Comparison of ENCODE assay signal across 19 cellular contexts in the genomic region with DNA sequence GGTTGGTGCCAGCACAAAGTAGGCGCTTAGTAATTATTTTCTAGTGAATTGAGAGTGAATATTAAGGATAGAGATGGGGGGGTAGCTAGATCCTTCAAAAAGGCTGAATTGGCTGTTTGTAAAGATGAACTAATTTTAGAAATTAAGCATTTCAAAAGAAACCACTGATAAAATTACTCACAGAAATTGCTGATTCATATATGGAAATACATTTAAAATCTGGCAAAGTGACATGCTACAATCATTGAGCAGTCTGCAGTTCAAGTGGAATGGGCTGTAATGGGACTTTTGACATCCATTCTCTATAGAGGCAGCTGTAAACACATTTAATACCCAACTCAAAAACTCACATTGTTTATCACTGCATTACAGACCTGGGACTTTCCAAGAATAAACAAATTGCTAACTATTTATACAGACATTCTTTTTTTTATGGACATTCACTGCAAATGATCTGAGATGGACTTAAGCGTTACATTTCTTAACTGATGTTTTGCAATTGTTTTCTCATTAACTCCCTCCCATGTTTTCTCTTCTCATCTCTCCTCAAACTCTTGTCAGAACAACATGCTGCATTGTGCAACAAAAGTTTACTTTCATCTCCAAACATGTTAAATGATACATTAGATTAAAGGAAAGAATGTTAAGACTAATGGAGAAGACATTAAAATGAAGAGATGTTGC. TPM values are rescaled to one million over a fixed set of nuclear protein-coding genes. Genes with fewer than 3 reads are reported as not detected.
A peak's percentile ranks its signal among the peaks of the same experiment; 100 is the strongest.
DNase-seq lines count a peak whose midpoint lies in the region; ATAC-seq, FAIRE-seq and TF ChIP-seq lines count a peak whose summit lies in the region.
"Had no signal": no experiment of that assay in that cellular context is flagged by ENCODE, and none has a peak within 500 bp of the region (broad histone marks: within the 10 kb centered on the region; RNA-seq: fewer than 3 reads in every experiment).

No MANE protein-coding gene starts in this region.

- H3K4me1 ChIP-seq in GM23248 (ENCODE audit: insufficient read depth) (no peaks in the 10 kb centered on the region), Loucy (ENCODE audit: insufficient read depth, low read length, poor library complexity, severe bottlenecking) (peaks cover 57% of the 10 kb centered on the region), K562 (replicated peaks in 1 of 2; ENCODE audit: control insufficient read depth in 2 of 2, insufficient read depth in 2 of 2, low read length in 2 of 2) (no peaks in the 10 kb centered on the region)

- CTCF ChIA-PET in K562 (lab: Yijun Ruan, JAX; ENCODE audit: low intra/inter-chr PET ratio) = no interaction called here

- no peak for TF ChIP-seq EP300 in K562 (IDR thresholded peaks at IDR 0.05; ENCODE audit: low read length)

- POLR2A ChIA-PET in K562 (lab: Yijun Ruan, JAX) = no interaction called here

- H2AFZ ChIP-seq in GM23248 = no peak overlapping the region
- peak overlapping the region; percentile 8; the same call in 1 of the 2 replicates for H2AFZ ChIP-seq in Loucy (ENCODE audit: low read length)
- no peak overlapping the region for H2AFZ ChIP-seq in K562 (ENCODE audit: low read depth, low read length)

- intact Hi-C loops in K562 (cut with micrococcal nuclease) = no loop called here

- H3K9me2 ChIP-seq in GM23248 (ENCODE audit: insufficient read depth) = no peaks in the 10 kb centered on the region
- no peaks in the 10 kb centered on the region for H3K9me2 ChIP-seq in Loucy (replicated peaks; ENCODE audit: low read depth, low read length)

- no peaks in the 10 kb centered on the region for H3K36me3 ChIP-seq in GM23248 (ENCODE audit: low read depth)
- H3K36me3 ChIP-seq in Loucy (ENCODE audit: insufficient read depth, low read length) = no peaks in the 10 kb centered on the region
- H3K36me3 ChIP-seq in K562 (ENCODE audit: control insufficient read depth, insufficient read depth, low read length) = no peaks in the 10 kb centered on the region

- no peak overlapping the region for H3K9ac ChIP-seq in GM23248
- H3K9ac ChIP-seq in Loucy (ENCODE audit: low read depth, low read length, poor library complexity, severe bottlenecking) = no peak overlapping the region
- no peak overlapping the region for H3K9ac ChIP-seq in K562 (ENCODE audit: insufficient read depth in 1 of 2, low read depth in 2 of 2, low read length in 2 of 2)
- H3K9ac ChIP-seq: BLaER1 treated with 17β-estradiol and CSF1 and Interleukin-3, amounts not matched to agents 10 nM and 100 nM had no signal

- no peaks in the 10 kb centered on the region for H4K20me1 ChIP-seq in GM23248 (ENCODE audit: insufficient read depth)
- no peaks in the 10 kb centered on the region for H4K20me1 ChIP-seq in Loucy (ENCODE audit: insufficient read depth, low read length, poor library complexity, severe bottlenecking)
- H4K20me1 ChIP-seq in K562 (replicated peaks; ENCODE audit: control insufficient read depth, insufficient read depth, low read length) = no peaks in the 10 kb centered on the region
- H4K20me1 ChIP-seq: BLaER1 treated with 17β-estradiol and CSF1 and Interleukin-3, amounts not matched to agents 10 nM and 100 nM had no signal

- no peaks in the 10 kb centered on the region for H3K9me1 ChIP-seq in K562 (ENCODE audit: control insufficient read depth, insufficient read depth, low read length)

- FAIRE-seq in K562 (lab: Jason Lieb, UNC) = no peak
- FAIRE-seq: GM12891, H1 had no signal

- H3K4me3 ChIP-seq in GM23248 = no peak overlapping the region
- H3K4me3 ChIP-seq in Loucy (ENCODE audit: low read length, poor library complexity, severe bottlenecking) = no peak overlapping the region
- H3K4me3 ChIP-seq in K562 = no peak overlapping the region
- H3K4me3 ChIP-seq in fibroblast of mammary gland (ENCODE audit: control insufficient read depth, low read depth, low read length) = no peak overlapping the region
- H3K4me3 ChIP-seq: BLaER1 treated with 17β-estradiol and CSF1 and Interleukin-3, amounts not matched to agents 10 nM and 100 nM had no signal

- DNase-seq in GM23248 (peak; percentile 9), K562 (ENCODE audit: extremely low read depth in 1 of 4, low spot score in 3 of 4) (no peak), fibroblast of mammary gland (ENCODE audit: low read depth) (peak; percentile 14), HuH-7.5 (ENCODE audit: low spot score) (no peak), DMS79 (lab: John Stamatoyannopoulos, UW) (no peak), NCI-H1417 treated with DMSO at 0.1 percent for 48 hours (lab: John Stamatoyannopoulos, UW) (no peak)
- DNase-seq: ACHN; Calu3; CD4-positive, CD25-positive, alpha-beta regulatory T cell; DMS 273 treated with DMSO at 0.1 percent for 48 hours had no signal

- no peak for TF ChIP-seq CTCF in Loucy (conservative IDR thresholded peaks at IDR 0.05; ENCODE audit: low read length)
- TF ChIP-seq CTCF in K562 (IDR thresholded peaks at IDR 0.05 in 2 of 3, conservative IDR thresholded peaks at IDR 0.05 in 1 of 3; ENCODE audit: insufficient read depth in 2 of 3, low read depth in 1 of 3, low read length in 3 of 3) = no peak
- no peak for TF ChIP-seq CTCF in fibroblast of mammary gland (conservative IDR thresholded peaks at IDR 0.05; ENCODE audit: control insufficient read depth, insufficient read depth, low read depth, low read length)

- H3K27me3 ChIP-seq in GM23248 (replicated peaks; ENCODE audit: insufficient read depth) (no peaks in the 10 kb centered on the region), Loucy (ENCODE audit: insufficient read depth, low read length, poor library complexity, severe bottlenecking) (no peaks in the 10 kb centered on the region), K562 (ENCODE audit: control insufficient read depth in 2 of 2, insufficient read depth in 2 of 2, low read length in 2 of 2) (no peaks in the 10 kb centered on the region)
- H3K27me3 ChIP-seq: BLaER1 treated with 17β-estradiol and CSF1 and Interleukin-3, amounts not matched to agents 10 nM and 100 nM had no signal

- no peak overlapping the region for H3K27ac ChIP-seq in GM23248
- H3K27ac ChIP-seq in K562 (ENCODE audit: extremely low read depth, low read depth, low read length) = no peak overlapping the region

- H3K79me2 ChIP-seq in GM23248 (ENCODE audit: insufficient read depth) (no peaks in the 10 kb centered on the region), Loucy (ENCODE audit: insufficient read depth, low read length) (no peaks in the 10 kb centered on the region), K562 (ENCODE audit: control insufficient read depth, insufficient read depth, low read length) (no peaks in the 10 kb centered on the region)

- TF ChIP-seq RAD21 in K562 (CRISPR knock-in tag; conservative IDR thresholded peaks at IDR 0.05 in 1 of 2, IDR thresholded peaks at IDR 0.05 in 1 of 2) = no peak

- no peak overlapping the region for H3K4me2 ChIP-seq in GM23248 (ENCODE audit: unreplicated experiment)
- H3K4me2 ChIP-seq in Loucy (ENCODE audit: low read depth, low read length, poor library complexity, severe bottlenecking) = no peak overlapping the region
- no peak overlapping the region for H3K4me2 ChIP-seq in K562 (ENCODE audit: insufficient read depth, low read length)

- in situ Hi-C loops in GM23248 (cut with MboI) = no loop called here
- in situ Hi-C loops in K562 (cut with MboI) = no loop called here

- WGBS in GM23248 (ENCODE audit: low coverage in 1 of 2, low lambda C conversion rate in 2 of 2, missing lambda C conversion rate in 2 of 2), 2 experiments = 31 to 38% methylated on average over 2 of the region's 2 CpGs
- WGBS in K562 (ENCODE audit: insufficient coverage, low coverage, missing lambda C conversion rate) = 0% methylated on average over 2 of the region's 2 CpGs

- H3F3A ChIP-seq in GM23248 (ENCODE audit: insufficient read depth) (no peaks in the 10 kb centered on the region), Loucy (ENCODE audit: low read depth) (no peaks in the 10 kb centered on the region)

- ATAC-seq in K562 = no peak
- ATAC-seq in GM19351 (IDR thresholded peaks at IDR 0.05; ENCODE audit: unreplicated experiment) = no peak
- ATAC-seq: HCT116 had no signal

- H3K9me3 ChIP-seq in GM23248 (ENCODE audit: low read depth) (no peaks in the 10 kb centered on the region), Loucy (ENCODE audit: insufficient read depth, low read depth, low read length) (peaks cover 14% of the 10 kb centered on the region; the same call in 1 of the 2 replicates), K562 (replicated peaks; ENCODE audit: control insufficient read depth, insufficient read depth, low read depth, low read length) (no peaks in the 10 kb centered on the region)

- no peak for TF ChIP-seq POLR2A in K562 (conservative IDR thresholded peaks at IDR 0.05)

- no TSS peak for BruUV-seq in K562 (replicated peaks; lab: Mats Ljungman, UMichigan)

RNA-seq across cellular contexts. Expression of a gene that starts 42.1 kb away (rescaled TPM):
- total RNA-seq in GM23248 (2014; rRNA removed; shearing (Covaris generic)) = not detected in 2 replicates
- polyA plus RNA-seq in GM23248 (2016; fragmentation: Nextera tagmentation; extraction: Ambion mirVana) (not detected in 2 replicates), K562 (2011; rRNA removed) (not detected in 2 replicates), K562 (2014; fragmentation: Illumina TruSeq; extraction: Trizol) (not detected in 2 replicates), K562 (2014; fragmentation: Nextera tagmentation; extraction: Ambion mirVana) (not detected), K562 (2014; rRNA removed) (not detected in 2 replicates)
- total RNA-seq in K562 (2011; cell fraction: chromatin; rRNA removed; ENCODE audit: low replicate concordance) = not detected in 2 replicates
- total RNA-seq in K562 (2011; cell fraction: nucleolus; rRNA removed) = not detected in 2 replicates
- total RNA-seq in K562 (2011; cell fraction: nucleoplasm; rRNA removed) = not detected in 2 replicates
- total RNA-seq in K562 (2014; rRNA removed) (not detected in 2 replicates), K562 (2014; rRNA removed; fragmentation: Illumina TruSeq; extraction: Trizol) (not detected in 2 replicates), K562 (2015; rRNA removed; fragmentation: Illumina TruSeq; extraction: Trizol) (not detected in 2 replicates), K562 (2021) (0.13 and 0.31 TPM in 2 replicates)
- polyA plus RNA-seq in K562 (2011; cell fraction: cytosol; rRNA removed) = not detected in 2 replicates
- not detected in 2 replicates for polyA plus RNA-seq in K562 (2011; cell fraction: nucleus; rRNA removed)
- not detected in 2 replicates for polyA plus RNA-seq in K562 (2012)
- not detected in 2 replicates for polyA minus RNA-seq in K562 (2011; rRNA and poly(A)+ RNA removed)
- polyA minus RNA-seq in K562 (2011; cell fraction: cytosol; rRNA and poly(A)+ RNA removed) = not detected in 2 replicates
- polyA minus RNA-seq in K562 (2011; cell fraction: nucleus; rRNA and poly(A)+ RNA removed) = not detected in 2 replicates
- total RNA-seq: CD4-positive, CD25-positive, alpha-beta regulatory T cell; G401; H1 had no signal
- polyA plus RNA-seq: H1, IgD-negative memory B cell had no signal

RNA-seq across cellular contexts. Expression of a gene that starts 52.5 kb away (rescaled TPM):
- not detected in 2 replicates for total RNA-seq in GM23248 (2014; rRNA removed; shearing (Covaris generic))
- polyA plus RNA-seq in GM23248 (2016; fragmentation: Nextera tagmentation; extraction: Ambion mirVana) (not detected in 2 replicates), K562 (2011; rRNA removed) (not detected in 2 replicates), K562 (2014; fragmentation: Illumina TruSeq; extraction: Trizol) (not detected in 2 replicates), K562 (2014; fragmentation: Nextera tagmentation; extraction: Ambion mirVana) (not detected), K562 (2014; rRNA removed) (not detected in 2 replicates)
- not detected in 2 replicates for total RNA-seq in K562 (2011; cell fraction: chromatin; rRNA removed; ENCODE audit: low replicate concordance)
- total RNA-seq in K562 (2011; cell fraction: nucleolus; rRNA removed) = not detected in 2 replicates
- total RNA-seq in K562 (2011; cell fraction: nucleoplasm; rRNA removed) = not detected in 2 replicates
- total RNA-seq in K562 (2014; rRNA removed) (not detected in 2 replicates), K562 (2014; rRNA removed; fragmentation: Illumina TruSeq; extraction: Trizol) (not detected in 2 replicates), K562 (2015; rRNA removed; fragmentation: Illumina TruSeq; extraction: Trizol) (not detected in 2 replicates), K562 (2021) (not detected in 2 replicates)
- polyA plus RNA-seq in K562 (2011; cell fraction: cytosol; rRNA removed) = not detected in 2 replicates
- polyA plus RNA-seq in K562 (2011; cell fraction: nucleus; rRNA removed) = not detected in 2 replicates
- polyA plus RNA-seq in K562 (2012) = not detected in 2 replicates
- not detected in 2 replicates for polyA minus RNA-seq in K562 (2011; rRNA and poly(A)+ RNA removed)
- not detected in 2 replicates for polyA minus RNA-seq in K562 (2011; cell fraction: cytosol; rRNA and poly(A)+ RNA removed)
- polyA minus RNA-seq in K562 (2011; cell fraction: nucleus; rRNA and poly(A)+ RNA removed) = not detected in 2 replicates
- total RNA-seq: A172; Calu3; CD4-positive, CD25-positive, alpha-beta regulatory T cell; G401; H1 had no signal
- polyA plus RNA-seq: CD4-positive, CD25-positive, alpha-beta regulatory T cell; H1; IgD-negative memory B cell had no signal

Comparison
In these comparisons a context has a peak if more than half of its experiments do, and no peak if none do; other contexts are left out.
1. DNase-seq: peak in GM23248 (single experiment) and fibroblast of mammary gland (single experiment); none in K562 (0 of 4), HuH-7.5 (single experiment), DMS79 (single experiment) and NCI-H1417 treated with DMSO at 0.1 percent for 48 hours (single experiment).